In the genomic region with DNA sequence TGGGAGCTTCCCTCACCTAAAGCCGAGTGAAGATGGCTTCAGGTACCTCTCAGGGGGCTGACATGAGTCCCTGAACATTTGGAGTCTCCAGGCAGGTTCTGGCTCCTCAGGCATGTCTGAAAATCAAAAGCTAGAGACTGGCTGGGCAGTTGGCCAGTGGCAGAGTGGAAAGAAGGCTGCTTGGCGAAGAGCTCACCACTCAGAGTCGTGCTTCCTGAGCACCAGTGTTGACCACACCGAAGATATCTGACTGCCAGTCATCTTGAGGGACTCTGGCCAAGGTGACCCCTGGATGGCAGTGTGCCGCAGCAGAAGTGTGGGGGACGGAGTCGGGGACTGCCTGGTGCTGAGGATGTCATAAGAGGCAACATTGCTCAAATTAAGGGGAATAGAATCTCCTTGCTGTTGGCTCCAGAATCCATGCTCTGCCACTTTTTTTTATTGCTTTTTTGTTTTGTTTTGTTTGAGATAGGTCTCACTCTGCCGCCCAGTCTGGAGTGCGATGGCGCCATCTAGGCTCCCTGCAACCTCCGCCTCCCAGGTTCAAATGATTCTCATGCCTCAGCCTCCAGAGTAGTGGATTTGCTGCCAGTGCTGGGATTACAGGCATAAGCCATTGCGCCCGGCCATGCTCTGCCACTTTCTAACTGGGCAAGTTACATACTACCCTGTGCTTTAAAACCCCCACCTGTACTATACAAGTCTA, we compare ENCODE assay signal across 25 cellular contexts.
DNase-seq lines count a peak whose midpoint lies in the region; TF ChIP-seq lines count a peak whose summit lies in the region.
"Had no signal": no experiment of that assay in that cellular context is flagged by ENCODE, and none has a peak within 500 bp of the region (broad histone marks: within the 10 kb centered on the region; RNA-seq: fewer than 3 reads in every experiment).

No MANE protein-coding gene starts in this region.

- H3F3A ChIP-seq in Loucy (ENCODE audit: low read depth) = no peaks in the 10 kb centered on the region

- H3K4me1 Mint-ChIP-seq in chondrocyte (ENCODE audit: low read depth) = no peaks in the 10 kb centered on the region
- H3K4me1 Mint-ChIP-seq in activated T-helper 1 cell treated with anti-CD3 and anti-CD28 coated beads, Interleukin-12 subunit alpha, Interleukin-12 subunit beta, Interleukin-2, Interleukin-4 antibody, amounts not matched to agents 30 ng/mL and 10 ng/mL and 1 ng/mL, durations not matched to agents 14 hours and 24 hours and 36 hours (ENCODE audit: low read depth) = no peaks in the 10 kb centered on the region

- H3K4me2 ChIP-seq in Loucy (ENCODE audit: low read depth, low read length, poor library complexity, severe bottlenecking) = no peak overlapping the region

- H3K9me2 ChIP-seq in Loucy (replicated peaks; ENCODE audit: low read depth, low read length) = no peaks in the 10 kb centered on the region

- peaks cover 6% of the 10 kb centered on the region for H3K4me1 ChIP-seq in Loucy (ENCODE audit: insufficient read depth, low read length, poor library complexity, severe bottlenecking)
- H3K4me1 ChIP-seq: pancreas, SJSA1, upper lobe of right lung had no signal

- no peaks in the 10 kb centered on the region for H3K36me3 Mint-ChIP-seq in chondrocyte (ENCODE audit: low read depth)
- no peaks in the 10 kb centered on the region for H3K36me3 Mint-ChIP-seq in activated T-helper 1 cell treated with anti-CD3 and anti-CD28 coated beads, Interleukin-12 subunit alpha, Interleukin-12 subunit beta, Interleukin-2, Interleukin-4 antibody, amounts not matched to agents 30 ng/mL and 10 ng/mL and 1 ng/mL, durations not matched to agents 14 hours and 24 hours and 36 hours (ENCODE audit: low read depth)
- H3K36me3 Mint-ChIP-seq: activated naive CD4-positive, alpha-beta T cell treated with anti-CD3 and anti-CD28 coated beads, Interleukin-2, amount 10 ng/mL, durations not matched to agents 7 days and 5 days; CD14-positive monocyte had no signal

- no peaks in the 10 kb centered on the region for H3K9me3 Mint-ChIP-seq in chondrocyte (ENCODE audit: low read depth)
- no peaks in the 10 kb centered on the region for H3K9me3 Mint-ChIP-seq in activated T-helper 1 cell treated with anti-CD3 and anti-CD28 coated beads, Interleukin-12 subunit alpha, Interleukin-12 subunit beta, Interleukin-2, Interleukin-4 antibody, amounts not matched to agents 30 ng/mL and 10 ng/mL and 1 ng/mL, durations not matched to agents 14 hours and 24 hours and 36 hours
- H3K9me3 Mint-ChIP-seq: activated naive CD4-positive, alpha-beta T cell treated with anti-CD3 and anti-CD28 coated beads, Interleukin-2, amount 10 ng/mL, durations not matched to agents 7 days and 5 days had no signal

- H3K4me3 Mint-ChIP-seq in chondrocyte (ENCODE audit: unreplicated experiment) = no peak overlapping the region
- no peak overlapping the region for H3K4me3 Mint-ChIP-seq in activated T-helper 1 cell treated with anti-CD3 and anti-CD28 coated beads, Interleukin-12 subunit alpha, Interleukin-12 subunit beta, Interleukin-2, Interleukin-4 antibody, amounts not matched to agents 30 ng/mL and 10 ng/mL and 1 ng/mL, durations not matched to agents 14 hours and 24 hours and 36 hours
- H3K4me3 Mint-ChIP-seq: activated naive CD4-positive, alpha-beta T cell treated with anti-CD3 and anti-CD28 coated beads, Interleukin-2, amount 10 ng/mL, durations not matched to agents 7 days and 5 days; CD14-positive monocyte had no signal

- no peaks in the 10 kb centered on the region for H3K27me3 ChIP-seq in Loucy (ENCODE audit: insufficient read depth, low read length, poor library complexity, severe bottlenecking)
- H3K27me3 ChIP-seq: pancreas, SJSA1, upper lobe of right lung had no signal

- no peak overlapping the region for H3K9ac ChIP-seq in Loucy (ENCODE audit: low read depth, low read length, poor library complexity, severe bottlenecking)

- no peaks in the 10 kb centered on the region for H4K20me1 ChIP-seq in Loucy (ENCODE audit: insufficient read depth, low read length, poor library complexity, severe bottlenecking)

- no peaks in the 10 kb centered on the region for H3K36me3 ChIP-seq in Loucy (ENCODE audit: insufficient read depth, low read length)
- H3K36me3 ChIP-seq: pancreas, SJSA1, upper lobe of right lung had no signal

- peaks cover 33% of the 10 kb centered on the region for H3K27me3 Mint-ChIP-seq in chondrocyte (ENCODE audit: low read depth)
- H3K27me3 Mint-ChIP-seq in activated T-helper 1 cell treated with anti-CD3 and anti-CD28 coated beads, Interleukin-12 subunit alpha, Interleukin-12 subunit beta, Interleukin-2, Interleukin-4 antibody, amounts not matched to agents 30 ng/mL and 10 ng/mL and 1 ng/mL, durations not matched to agents 14 hours and 24 hours and 36 hours (ENCODE audit: insufficient read depth) = peaks cover 5% of the 10 kb centered on the region
- H3K27me3 Mint-ChIP-seq: activated naive CD4-positive, alpha-beta T cell treated with anti-CD3 and anti-CD28 coated beads, Interleukin-2, amount 10 ng/mL, durations not matched to agents 7 days and 5 days had no signal

- H3K4me3 ChIP-seq in Loucy (ENCODE audit: low read length, poor library complexity, severe bottlenecking) = no peak overlapping the region
- H3K4me3 ChIP-seq: dorsolateral prefrontal cortex, GM12878, pancreas, SJSA1, upper lobe of right lung had no signal

- intact Hi-C loops in activated T-helper 1 cell treated with anti-CD3 and anti-CD28 coated beads, Interleukin-12 subunit alpha, Interleukin-12 subunit beta, Interleukin-2, Interleukin-4 antibody, amounts not matched to agents 30 ng/mL and 10 ng/mL and 1 ng/mL, durations not matched to agents 14 hours and 24 hours and 36 hours (cut with micrococcal nuclease) = no loop called here

- no peaks in the 10 kb centered on the region for H3K9me3 ChIP-seq in Loucy (ENCODE audit: insufficient read depth, low read depth, low read length)
- H3K9me3 ChIP-seq: pancreas, SJSA1, upper lobe of right lung had no signal

- H2AFZ ChIP-seq in Loucy (ENCODE audit: low read length) = no peak overlapping the region

- H3K27ac Mint-ChIP-seq in chondrocyte (ENCODE audit: unreplicated experiment) = no peak overlapping the region
- H3K27ac Mint-ChIP-seq in activated T-helper 1 cell treated with anti-CD3 and anti-CD28 coated beads, Interleukin-12 subunit alpha, Interleukin-12 subunit beta, Interleukin-2, Interleukin-4 antibody, amounts not matched to agents 30 ng/mL and 10 ng/mL and 1 ng/mL, durations not matched to agents 14 hours and 24 hours and 36 hours = no peak overlapping the region
- H3K27ac Mint-ChIP-seq: activated naive CD4-positive, alpha-beta T cell treated with anti-CD3 and anti-CD28 coated beads, Interleukin-2, amount 10 ng/mL, durations not matched to agents 7 days and 5 days had no signal

- H3K79me2 ChIP-seq in Loucy (ENCODE audit: insufficient read depth, low read length) = no peaks in the 10 kb centered on the region

- DNase-seq in stimulated activated CD4-positive, alpha-beta T cell treated with anti-CD3 and anti-CD28 coated beads, Interleukin-15, amount 100 ng/mL, for 24 hours = peak; percentile 15
- no peak for DNase-seq in stimulated activated CD4-positive, alpha-beta T cell treated with anti-CD3 and anti-CD28 coated beads, Interleukin-1b, Interleukin-23, amount 100 ng/mL, for 48 hours
- DNase-seq in chondrocyte (ENCODE audit: low spot score) (no peak), HuH-7 (ENCODE audit: low spot score) (no peak), kidney tubule cell (ENCODE audit: low spot score) (no peak)
- no peak for DNase-seq in activated T-helper 1 cell treated with anti-CD3 and anti-CD28 coated beads, Interleukin-12 subunit alpha, Interleukin-12 subunit beta, Interleukin-2, Interleukin-4 antibody, amounts not matched to agents 30 ng/mL and 10 ng/mL and 1 ng/mL, durations not matched to agents 14 hours and 24 hours and 36 hours (ENCODE audit: low spot score)
- DNase-seq: activated CD4-positive, CD25-positive, alpha-beta regulatory T cell; activated naive CD4-positive, alpha-beta T cell treated with anti-CD3 and anti-CD28 coated beads, Interleukin-2, amount 10 ng/mL, durations not matched to agents 7 days and 5 days; Calu3; DMS79 treated with DMSO at 0.1 percent for 48 hours; glutamatergic neuron; kidney glomerular epithelial cell; mammary epithelial cell; NCI-H1048; NCI-H187 treated with DMSO at 0.1 percent for 48 hours; NCI-H2171 treated with DMSO at 0.1 percent for 48 hours; NCI-H526; pancreas; stimulated activated CD4-positive, alpha-beta T cell treated with anti-CD3 and anti-CD28 coated beads, Interleukin-2, amount 100 ng/mL, for 48 hours; upper lobe of right lung had no signal

- peak; percentile 43 for TF ChIP-seq CTCF in Loucy (conservative IDR thresholded peaks at IDR 0.05; ENCODE audit: low read length)
- TF ChIP-seq CTCF in chondrocyte (IDR thresholded peaks at IDR 0.05) = peak; percentile 26
